In genomic region chr6:7677229-7677628, GRCh38 we compare ENCODE assay signal across 8 cellular contexts. TPM values are rescaled to one million over a fixed set of nuclear protein-coding genes. Genes with fewer than 3 reads are reported as not detected.
"Had no signal": no experiment of that assay in that cellular context is flagged by ENCODE, and none has a peak within 500 bp of the region (broad histone marks: within the 10 kb centered on the region; RNA-seq: fewer than 3 reads in every experiment).

No MANE protein-coding gene starts in this region.

- FAIRE-seq: HepG2, HTR-8/SVneo had no signal

- H3K9ac ChIP-seq: KMS-11 had no signal

- H3K4me2 ChIP-seq: KMS-11 had no signal

- DNase-seq: IMR-90, KBM-7, KG1 had no signal

- H3K27ac ChIP-seq: HL-60, KMS-11 had no signal

- ATAC-seq: HepG2 had no signal

RNA-seq across cellular contexts. Expression of gene BMP6, which starts 48.7 kb away (rescaled TPM):
- total RNA-seq: HT-29 had no signal
